In genomic region chr1:69743146-69743545, GRCh38 we compare ENCODE assay signal across 31 cellular contexts.
"Had no signal": no experiment of that assay in that cellular context is flagged by ENCODE, and none has a peak within 500 bp of the region (broad histone marks: within the 10 kb centered on the region; RNA-seq: fewer than 3 reads in every experiment).

No MANE protein-coding gene starts in this region.

- H3K9me3 ChIP-seq: colonic mucosa, heart right ventricle, lower lobe of right lung, ovary, psoas muscle, spleen, thoracic aorta, tibial nerve, upper lobe of right lung, uterus had no signal

- H3K36me3 ChIP-seq: colonic mucosa, heart right ventricle, lower lobe of right lung, ovary, spleen, thoracic aorta, tibial nerve, upper lobe of right lung, uterus had no signal

- H3K4me1 ChIP-seq: colonic mucosa, heart right ventricle, lower lobe of right lung, psoas muscle, spleen, upper lobe of right lung, uterus had no signal

- H3K27ac Mint-ChIP-seq: dendritic cell treated with granulocyte-macrophage colony-stimulating factor and Interleukin-4, amounts not matched to agents 40 ng/mL and 50 ng/mL, for 4 days; endodermal cell; immature natural killer cell; naive thymus-derived CD4-positive, alpha-beta T cell; nephron progenitor cell; stimulated activated naive B cell treated with anti-CD40 and anti-IgM and Interleukin-4, amounts not matched to agents 10 μg/mL and 1 μg/mL and 100 μg/mL, for 72 hours; stimulated activated naive CD8-positive, alpha-beta T cell treated with anti-CD3 and anti-CD28 coated beads, Interleukin-15, Interleukin-2, amounts not matched to agents 100 ng/mL and 50 ng/mL, for 24 hours had no signal

- H3K27me3 ChIP-seq: colonic mucosa, heart right ventricle, ovary, spleen, tibial nerve, uterus had no signal

- H3K27ac ChIP-seq: colonic mucosa, epithelial cell of prostate, heart right ventricle, lower lobe of right lung, ovary, psoas muscle, skin epidermis, spleen, thoracic aorta, tibial nerve, upper lobe of right lung, uterus had no signal

- H3K36me3 Mint-ChIP-seq: immature natural killer cell; naive thymus-derived CD4-positive, alpha-beta T cell; stimulated activated naive B cell treated with anti-CD40 and anti-IgM and Interleukin-4, amounts not matched to agents 10 μg/mL and 1 μg/mL and 100 μg/mL, for 72 hours had no signal

- ATAC-seq: esophagus mucosa; heart right ventricle; left colon; left ventricle myocardium superior; lower lobe of right lung; naive thymus-derived CD4-positive, alpha-beta T cell; psoas muscle; right cardiac atrium; stimulated activated naive B cell treated with anti-CD40 and anti-IgM and Interleukin-4, amounts not matched to agents 10 μg/mL and 1 μg/mL and 100 μg/mL, for 72 hours; upper lobe of right lung had no signal

- H3K4me3 ChIP-seq: colonic mucosa, heart right ventricle, lower lobe of right lung, ovary, psoas muscle, skin epidermis, spleen, thoracic aorta, tibial nerve, upper lobe of right lung, uterus had no signal

- H3K9me3 Mint-ChIP-seq: dendritic cell treated with granulocyte-macrophage colony-stimulating factor and Interleukin-4, amounts not matched to agents 40 ng/mL and 50 ng/mL, for 4 days; endodermal cell; nephron progenitor cell; stimulated activated naive B cell treated with anti-CD40 and anti-IgM and Interleukin-4, amounts not matched to agents 10 μg/mL and 1 μg/mL and 100 μg/mL, for 72 hours; stimulated activated naive CD8-positive, alpha-beta T cell treated with anti-CD3 and anti-CD28 coated beads, Interleukin-15, Interleukin-2, amounts not matched to agents 100 ng/mL and 50 ng/mL, for 24 hours had no signal

- H3K4me3 Mint-ChIP-seq: dendritic cell treated with granulocyte-macrophage colony-stimulating factor and Interleukin-4, amounts not matched to agents 40 ng/mL and 50 ng/mL, for 4 days; endodermal cell; immature natural killer cell; naive thymus-derived CD4-positive, alpha-beta T cell; nephron progenitor cell; stimulated activated naive B cell treated with anti-CD40 and anti-IgM and Interleukin-4, amounts not matched to agents 10 μg/mL and 1 μg/mL and 100 μg/mL, for 72 hours; stimulated activated naive CD8-positive, alpha-beta T cell treated with anti-CD3 and anti-CD28 coated beads, Interleukin-15, Interleukin-2, amounts not matched to agents 100 ng/mL and 50 ng/mL, for 24 hours had no signal

- DNase-seq: colonic mucosa; effector CD8-positive, alpha-beta T cell; endodermal cell; foreskin melanocyte; glutamatergic neuron; heart right ventricle; hippocampal formation; immature natural killer cell; islet precursor cell; kidney glomerular epithelial cell; left colon; left ventricle myocardium superior; lower lobe of right lung; naive thymus-derived CD4-positive, alpha-beta T cell; nephron progenitor cell; occipital lobe; ovary; posterior cingulate gyrus; psoas muscle; right cardiac atrium; spleen; stimulated activated naive B cell treated with anti-CD40 and anti-IgM and Interleukin-4, amounts not matched to agents 10 μg/mL and 1 μg/mL and 100 μg/mL, for 72 hours; upper lobe of right lung; uterus had no signal

- H3K4me1 Mint-ChIP-seq: immature natural killer cell; naive thymus-derived CD4-positive, alpha-beta T cell; nephron progenitor cell; stimulated activated naive B cell treated with anti-CD40 and anti-IgM and Interleukin-4, amounts not matched to agents 10 μg/mL and 1 μg/mL and 100 μg/mL, for 72 hours had no signal

- H3K27me3 Mint-ChIP-seq: dendritic cell treated with granulocyte-macrophage colony-stimulating factor and Interleukin-4, amounts not matched to agents 40 ng/mL and 50 ng/mL, for 4 days; naive thymus-derived CD4-positive, alpha-beta T cell; stimulated activated naive B cell treated with anti-CD40 and anti-IgM and Interleukin-4, amounts not matched to agents 10 μg/mL and 1 μg/mL and 100 μg/mL, for 72 hours; stimulated activated naive CD8-positive, alpha-beta T cell treated with anti-CD3 and anti-CD28 coated beads, Interleukin-15, Interleukin-2, amounts not matched to agents 100 ng/mL and 50 ng/mL, for 24 hours had no signal
